ENCODE assay signal across 8 cellular contexts in the genomic region with DNA sequence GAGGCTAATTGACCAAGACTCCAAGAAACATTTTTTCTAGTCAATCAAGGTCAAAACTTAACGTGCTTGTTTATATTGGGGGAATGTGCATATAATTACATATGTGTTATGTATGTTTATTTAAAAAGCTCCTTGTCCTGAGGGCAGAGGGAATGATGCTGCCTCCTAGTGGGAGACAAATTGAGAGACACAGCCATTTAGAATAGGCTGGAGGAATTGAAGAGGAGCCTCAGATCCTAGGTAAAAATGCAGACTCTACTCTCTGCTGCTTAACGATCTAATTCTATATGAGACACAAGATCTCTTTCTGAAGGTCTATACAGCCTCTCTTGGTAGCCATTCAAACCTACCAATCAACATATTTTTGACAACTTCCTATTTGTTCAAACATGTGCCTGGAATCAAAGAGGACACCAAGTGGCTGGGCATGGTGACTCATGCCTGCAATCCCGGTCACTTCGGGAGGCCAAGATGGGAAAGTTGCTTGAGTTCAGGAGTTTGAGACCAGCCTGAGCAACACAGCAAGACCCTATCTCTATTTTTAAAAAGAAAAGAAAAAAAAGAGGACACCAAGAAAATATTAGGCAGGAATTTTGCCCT.
DNase-seq lines count a peak whose midpoint lies in the region; ATAC-seq and TF ChIP-seq lines count a peak whose summit lies in the region.

No MANE protein-coding gene starts in this region.

- H3K36me3 ChIP-seq in CD4-positive, alpha-beta memory T cell (ENCODE audit: insufficient read depth, low read length) = no peaks in the 10 kb centered on the region

- POLR2A ChIA-PET in CD4-positive, alpha-beta memory T cell (lab: Charles Lee; ENCODE audit: partially characterized antibody) = interaction anchor here (1.0 kb wide), 1 partner anchor 111 kb away, joined by 3 read pairs; no protein-coding TSS in a partner anchor

- H3K9me3 Mint-ChIP-seq in progenitor cell of endocrine pancreas (ENCODE audit: low read depth) = peaks cover 4% of the 10 kb centered on the region
- H3K9me3 Mint-ChIP-seq in CD4-positive, alpha-beta memory T cell = peaks cover 0 to 1% (median 0%) of the 10 kb centered on the region in 8 donors

- no peak for ATAC-seq in activated CD4-positive, CD25-positive, alpha-beta regulatory T cell treated with anti-CD3 and anti-CD28 coated beads, Interleukin-2, amount 50 U/mL, for 24 hours
- ATAC-seq in GM19395 (IDR thresholded peaks at IDR 0.05; ENCODE audit: unreplicated experiment) = no peak

- H3K27me3 Mint-ChIP-seq in progenitor cell of endocrine pancreas = no peaks in the 10 kb centered on the region
- peaks cover 6 to 9% of the 10 kb centered on the region in 2 donors for H3K27me3 Mint-ChIP-seq in CD4-positive, alpha-beta memory T cell

- H3K4me3 Mint-ChIP-seq in progenitor cell of endocrine pancreas (ENCODE audit: low read depth) = no peak overlapping the region
- no peak overlapping the region for H3K4me3 Mint-ChIP-seq in CD4-positive, alpha-beta memory T cell

- H3K9me3 ChIP-seq in CD4-positive, alpha-beta memory T cell (ENCODE audit: control insufficient read depth in 1 of 2, low read length in 2 of 2) = no peaks in the 10 kb centered on the region

- TF ChIP-seq POLR2A in NB4 (IDR thresholded peaks at IDR 0.05; ENCODE audit: extremely low read depth, insufficient read length) (no peak), erythroblast (IDR thresholded peaks at IDR 0.05; ENCODE audit: low read length) (no peak)

- H3K4me3 ChIP-seq in NB4 (ENCODE audit: low read depth, low read length) = no peak overlapping the region
- H3K4me3 ChIP-seq in CD4-positive, alpha-beta memory T cell (ENCODE audit: low read length in 2 of 2) = no peak overlapping the region

- no peak overlapping the region for H3K27ac ChIP-seq in CD4-positive, alpha-beta memory T cell (ENCODE audit: low read depth, low read length)

- DNase-seq in EH (ENCODE audit: low read depth) = peak; percentile 18
- peak; percentile 50 for DNase-seq in NB4 (ENCODE audit: low read depth)
- peak; percentile 39 to 53 for DNase-seq in erythroblast (lab: John Stamatoyannopoulos, UW)
- DNase-seq in progenitor cell of endocrine pancreas (ENCODE audit: low spot score, unreplicated experiment) = no peak
- DNase-seq in HCEC 1CT = no peak
- no peak for DNase-seq in CD4-positive, alpha-beta memory T cell

- H3K27me3 ChIP-seq in CD4-positive, alpha-beta memory T cell (ENCODE audit: insufficient read depth, low read length) = no peaks in the 10 kb centered on the region

- CTCF ChIA-PET in CD4-positive, alpha-beta memory T cell (lab: Charles Lee; ENCODE audit: partially characterized antibody) = interaction anchor here (0.8 to 1.7 kb wide), 3 partner anchors 111 to 198 kb away, joined by 3 to 14 read pairs (median 8); no protein-coding TSS in a partner anchor

- H3K36me3 Mint-ChIP-seq in progenitor cell of endocrine pancreas (ENCODE audit: insufficient read depth) = no peaks in the 10 kb centered on the region
- no peaks in the 10 kb centered on the region for H3K36me3 Mint-ChIP-seq in CD4-positive, alpha-beta memory T cell

- H3K27ac Mint-ChIP-seq in progenitor cell of endocrine pancreas = peak overlapping the region; percentile 24
- H3K27ac Mint-ChIP-seq in CD4-positive, alpha-beta memory T cell = no peak overlapping the region

- H3K4me1 Mint-ChIP-seq in progenitor cell of endocrine pancreas (ENCODE audit: low read depth) = peaks cover 38% of the 10 kb centered on the region
- no peaks in the 10 kb centered on the region for H3K4me1 Mint-ChIP-seq in CD4-positive, alpha-beta memory T cell

- TF ChIP-seq CTCF in NB4 (IDR thresholded peaks at IDR 0.05; ENCODE audit: low read depth, low read length) = peak; percentile 29
- TF ChIP-seq CTCF in progenitor cell of endocrine pancreas (IDR thresholded peaks at IDR 0.05; ENCODE audit: unreplicated experiment) = no peak

- intact Hi-C loops in CD4-positive, alpha-beta memory T cell (cut with micrococcal nuclease) = no loop called here

- H3K4me1 ChIP-seq in CD4-positive, alpha-beta memory T cell (ENCODE audit: insufficient read depth, low read length) = no peaks in the 10 kb centered on the region

Comparison
In these comparisons a context has a peak if more than half of its experiments do, and no peak if none do; other contexts are left out.
1. DNase-seq: peak in EH (single experiment), NB4 (single experiment) and erythroblast (2 of 2); none in progenitor cell of endocrine pancreas (single experiment), HCEC 1CT (single experiment) and CD4-positive, alpha-beta memory T cell (0 of 5).